ENCODE assay signal across 8 cellular contexts in genomic region chr2:197515798-197516761, GRCh38. TPM values are rescaled to one million over a fixed set of nuclear protein-coding genes. Genes with fewer than 3 reads are reported as not detected.
DNase-seq lines count a peak whose midpoint lies in the region; ATAC-seq and TF ChIP-seq lines count a peak whose summit lies in the region.

Gene MOB4, plus strand, starts transcription at chr2:197516066. Its CDS starts 21 bp downstream, at chr2:197516087.

- intact Hi-C loops in T-helper 1 cell treated with Interleukin-12 subunit alpha and Interleukin-12 subunit beta and Interleukin-4 antibody, amounts not matched to agents 30 ng/mL and 1 ng/mL, for 36 hours (cut with micrococcal nuclease): loop anchor here (1.0 to 5.0 kb wide), 10 partner anchors 16 to 1859 kb away; partner anchors contain the start of genes CCDC150, COQ10B, HSPE1 and MARS2
- intact Hi-C loops in heart right ventricle (cut with DNase I): loop anchor here in 8 of 10 donors (1.0 to 10.0 kb wide), 5 partner anchors 15 to 191 kb away; partner anchors contain the start of genes HSPE1 (in 6 of the 8) and MARS2 (in 5 of the 8)
- intact Hi-C loops in posterior vena cava (cut with DNase I): loop anchor here in 1 of 2 donors (10.0 kb wide), 2 partner anchors 189 to 259 kb away; partner anchors contain the start of gene MARS2
- intact Hi-C loops in upper lobe of right lung (cut with DNase I): no loop called here

- peak within 1 kb of the TSS; percentile 90 to 99 (median 94) for H3K27ac ChIP-seq in heart right ventricle
- peak within 1 kb of the TSS; percentile 91 for H3K27ac ChIP-seq in upper lobe of right lung

- peaks cover 0 to 43% (median 30%) of the 10 kb centered on the region in 9 donors for H3K4me1 ChIP-seq in heart right ventricle
- H3K4me1 ChIP-seq in upper lobe of right lung: peaks cover 17% of the 10 kb centered on the region

- H3K9me3 ChIP-seq in heart right ventricle (peaks cover 0 to 3% (median 0%) of the 10 kb centered on the region in 11 donors), upper lobe of right lung (no peaks in the 10 kb centered on the region)

- WGBS in heart right ventricle, 2 donors: 0% methylated on average over 74 to 75 of the region's 75 CpGs

- TF ChIP-seq CTCF in GM13976 (IDR thresholded peaks at IDR 0.05; ENCODE audit: borderline replicate concordance, control extremely low read depth, extremely low read depth, insufficient read depth, missing control alignments) (no peak), heart right ventricle (IDR thresholded peaks at IDR 0.05) (peak in 1 of 9 donors; percentile 23), upper lobe of right lung (IDR thresholded peaks at IDR 0.05) (no peak)

- peak within 1 kb of the TSS; percentile 78 to 96 (median 84) for H3K4me3 ChIP-seq in heart right ventricle
- H3K4me3 ChIP-seq in upper lobe of right lung: peak within 1 kb of the TSS; percentile 85

- H3K36me3 ChIP-seq in heart right ventricle (peaks cover 0 to 10% (median 0%) of the 10 kb centered on the region in 9 donors), upper lobe of right lung (no peaks in the 10 kb centered on the region)

- peak; percentile 96 for DNase-seq in GM13976 (ENCODE audit: low spot score)
- peak; percentile 81 for DNase-seq in NCI-H146 treated with DMSO at 0.1 percent for 48 hours (lab: John Stamatoyannopoulos, UW; ENCODE audit: unreplicated experiment)
- peak; percentile 89 for DNase-seq in amniotic epithelial cell (ENCODE audit: low read depth)
- DNase-seq in heart right ventricle: peak; percentile 95 to 97
- peak; percentile 99 for DNase-seq in posterior vena cava (ENCODE audit: low spot score)
- DNase-seq in upper lobe of right lung: peak; percentile 98

- ATAC-seq in HG02870 (IDR thresholded peaks at IDR 0.05; ENCODE audit: unreplicated experiment) (peak; percentile 92), heart right ventricle (peak; percentile 98 to 100 (median 99)), upper lobe of right lung (peak; percentile 100)

- in situ Hi-C loops in GM13976 (cut with MboI; ENCODE audit: low sequenced_read_pairs, unreplicated experiment): no loop called here

- H3K27me3 ChIP-seq in heart right ventricle (no peaks in the 10 kb centered on the region), upper lobe of right lung (no peaks in the 10 kb centered on the region)

RNA-seq across cellular contexts. Expression of gene MOB4, which starts in this region (rescaled TPM):
- 24.0 and 25.8 TPM in 2 replicates for total RNA-seq in T-helper 1 cell treated with Interleukin-12 subunit alpha and Interleukin-12 subunit beta and Interleukin-4 antibody, amounts not matched to agents 30 ng/mL and 1 ng/mL, for 36 hours
- total RNA-seq in heart right ventricle: 10 to 100 TPM; 20.9 to 43.2 (median 30.5) TPM
- 10 to 100 TPM; 17.2 to 31.9 TPM for polyA plus RNA-seq in heart right ventricle
- total RNA-seq in posterior vena cava: 10 to 100 TPM; 35.1 to 55.4 TPM
- 19.6 TPM for total RNA-seq in upper lobe of right lung

Comparison
In these comparisons a context has a peak if more than half of its experiments do, and no peak if none do; other contexts are left out.
1. Peak in every context shown above with its lines: DNase-seq, ATAC-seq, H3K4me3 ChIP-seq and H3K27ac ChIP-seq.